In genomic region chr9:130997395-130997684, GRCh38 we compare ENCODE assay signal across 7 cellular contexts. TPM values are rescaled to one million over a fixed set of nuclear protein-coding genes. Genes with fewer than 3 reads are reported as not detected.
"Had no signal": no experiment of that assay in that cellular context is flagged by ENCODE, and none has a peak within 500 bp of the region (broad histone marks: within the 10 kb centered on the region; RNA-seq: fewer than 3 reads in every experiment).

No MANE protein-coding gene starts in this region.

- H3K36me3 ChIP-seq: HAP-1 had no signal

- H2AFZ ChIP-seq: GM23248, GM23338 had no signal

- H3K27ac Mint-ChIP-seq: GM23338, H9, HFFc6 had no signal

- H3K4me3 Mint-ChIP-seq: GM23338, H9, HFFc6 had no signal

- H3K9me3 ChIP-seq: HAP-1 had no signal

- H3K4me3 ChIP-seq: GM23248, GM23338, HAP-1 had no signal

- H3K4me1 ChIP-seq: HAP-1 had no signal

- H3K9me3 Mint-ChIP-seq: GM23338, H9, HFFc6 had no signal

- H3K27ac ChIP-seq: GM23248 had no signal

- DNase-seq: GM23248, GOT3, HCEC 1CT, HFFc6 had no signal

- H3K9ac ChIP-seq: GM23248 had no signal

RNA-seq across cellular contexts. Expression of gene LAMC3, which starts 11.6 kb away (rescaled TPM):
- total RNA-seq: GM23248, HFFc6 had no signal
- polyA plus RNA-seq: GM23248 had no signal
